1 cellular context compared by ENCODE assay signal in the genomic region with DNA sequence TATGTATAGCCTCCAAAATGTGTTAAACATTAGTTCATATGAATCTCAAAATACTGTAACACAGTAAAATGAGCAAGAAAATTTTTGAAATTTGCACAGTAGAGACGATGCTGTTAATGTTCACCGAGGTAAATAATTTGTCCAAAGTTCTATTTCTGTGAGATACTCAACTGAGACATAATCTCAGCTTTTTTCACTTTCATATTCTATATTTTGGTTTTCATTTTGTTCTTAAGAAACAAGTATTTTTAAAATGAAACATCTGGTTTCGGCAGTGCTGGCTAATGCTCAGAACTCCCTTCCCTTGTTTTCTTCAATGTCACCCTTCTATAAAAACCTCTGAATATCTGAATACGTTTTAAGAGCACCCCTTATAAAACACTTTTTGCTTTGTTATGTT.
TF ChIP-seq lines count a peak whose summit lies in the region.

No MANE protein-coding gene starts in this region.

TF ChIP-seq in HepG2, 621 proteins besides CTCF, POLR2A, EP300 and RAD21 (continued from another document):
- TF ChIP-seq CAMTA2 (CRISPR knock-in tag; IDR thresholded peaks at IDR 0.05; ENCODE audit: borderline replicate concordance): no peak
- no peak for TF ChIP-seq SRY (CRISPR knock-in tag; IDR thresholded peaks at IDR 0.05)
- no peak for TF ChIP-seq ZIK1 (CRISPR knock-in tag; IDR thresholded peaks at IDR 0.05; ENCODE audit: borderline replicate concordance, low read depth)
- no peak for TF ChIP-seq U2AF2 (IDR thresholded peaks at IDR 0.05; ENCODE audit: low read depth, low read length)
- TF ChIP-seq AHDC1 (CRISPR knock-in tag; IDR thresholded peaks at IDR 0.05; ENCODE audit: borderline replicate concordance): no peak
- TF ChIP-seq TMF1 (CRISPR knock-in tag; IDR thresholded peaks at IDR 0.05; ENCODE audit: low read depth): no peak
- TF ChIP-seq IKZF4 (CRISPR knock-in tag; IDR thresholded peaks at IDR 0.05; ENCODE audit: borderline replicate concordance, low read depth, not compliant biosample characterization): no peak
- no peak for TF ChIP-seq IRF2 (CRISPR knock-in tag; IDR thresholded peaks at IDR 0.05)
